ENCODE assay signal across 25 cellular contexts in the genomic region with DNA sequence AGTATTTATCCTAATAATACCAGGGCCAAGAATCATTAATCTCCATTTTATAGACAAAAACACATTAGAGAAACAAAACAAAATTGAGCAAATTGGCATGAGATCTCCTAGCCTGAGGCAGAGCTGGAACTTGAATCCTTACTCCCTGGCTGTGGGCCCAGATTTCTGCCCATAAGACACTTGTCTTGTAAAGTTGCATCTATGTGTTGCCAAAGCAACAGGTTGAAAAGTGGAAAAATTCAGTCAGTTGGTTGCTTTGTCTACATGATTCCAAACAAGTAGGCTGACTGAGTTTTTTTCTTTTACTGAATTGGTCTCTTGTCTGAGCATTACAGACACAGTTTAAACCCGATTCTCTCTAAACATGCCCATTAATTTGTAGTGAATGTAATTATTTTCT. TPM values are rescaled to one million over a fixed set of nuclear protein-coding genes. Genes with fewer than 3 reads are reported as not detected.
DNase-seq lines count a peak whose midpoint lies in the region; ATAC-seq lines count a peak whose summit lies in the region.
"Had no signal": no experiment of that assay in that cellular context is flagged by ENCODE, and none has a peak within 500 bp of the region (broad histone marks: within the 10 kb centered on the region; RNA-seq: fewer than 3 reads in every experiment).

No MANE protein-coding gene starts in this region.

- H3K27ac ChIP-seq in SK-N-MC = no peak overlapping the region
- H3K27ac ChIP-seq: 22Rv1, gastroesophageal sphincter, lower lobe of right lung, right atrium auricular region, transverse colon had no signal

- intact Hi-C loops in Right ventricle myocardium superior (cut with DNase I) = no loop called here

- ATAC-seq in Right ventricle myocardium superior (ENCODE audit: poor library complexity) = no peak
- no peak for ATAC-seq in HG02981 (IDR thresholded peaks at IDR 0.05; ENCODE audit: unreplicated experiment)
- ATAC-seq: activated T-cell treated with anti-CD3 and anti-CD28 coated beads, Interleukin-2, amount 50 U/mL, for 72 hours; gastroesophageal sphincter; K562; lower lobe of right lung; PC-3; stimulated activated naive CD8-positive, alpha-beta T cell treated with anti-CD3 and anti-CD28 coated beads, Interleukin-15, amount 100 ng/mL, for 72 hours had no signal

- no peaks in the 10 kb centered on the region for H3K36me3 ChIP-seq in SK-N-MC (ENCODE audit: insufficient read depth, low read length)
- H3K36me3 ChIP-seq: gastroesophageal sphincter, lower lobe of right lung, right atrium auricular region, transverse colon had no signal

- in situ Hi-C loops in KBM-7 (cut with MboI; ENCODE audit: low pct_unique_long_range_greater_than_20kb, low sequenced_read_pairs) = no loop called here

- H3K9ac ChIP-seq in SK-N-MC (ENCODE audit: insufficient read length) = no peak overlapping the region

- H3K4me3 ChIP-seq in SK-N-MC = no peak overlapping the region
- H3K4me3 ChIP-seq: gastroesophageal sphincter, K562, lower lobe of right lung, right atrium auricular region, transverse colon had no signal

- DNase-seq in DMS53 (lab: John Stamatoyannopoulos, UW) (peak; percentile 2), DMS53 treated with DMSO at 0.1 percent for 48 hours (lab: John Stamatoyannopoulos, UW; ENCODE audit: unreplicated experiment) (no peak), SK-N-MC (ENCODE audit: low read depth, low spot score) (peak; percentile 2), fibroblast of the conjunctiva (ENCODE audit: low read depth) (peak; percentile 8), superior temporal gyrus (ENCODE audit: extremely low spot score) (peak; percentile 13), Right ventricle myocardium superior (no peak), KBM-7 (no peak)
- DNase-seq: activated CD4-positive, alpha-beta T cell treated with anti-CD3 and anti-CD28 coated beads for 4 hours; activated naive CD4-positive, alpha-beta T cell treated with anti-CD3 and anti-CD28 coated beads, Interleukin-2, amount 10 ng/mL, durations not matched to agents 7 days and 5 days; activated T-cell treated with anti-CD3 and anti-CD28 coated beads, Interleukin-2, amount 50 U/mL, for 72 hours; kidney; lower lobe of right lung; NCI-H187 treated with DMSO at 0.1 percent for 48 hours; occipital lobe; PC-3; SIG-M5; stimulated activated CD4-positive, alpha-beta T cell treated with anti-CD3 and anti-CD28 coated beads, Interleukin-4, amount 100 ng/mL, for 4 hours; stimulated activated naive CD8-positive, alpha-beta T cell treated with anti-CD3 and anti-CD28 coated beads, Interleukin-15, amount 100 ng/mL, for 72 hours; transverse colon had no signal

- no peaks in the 10 kb centered on the region for H3K9me3 ChIP-seq in SK-N-MC (ENCODE audit: low read depth, low read length)
- H3K9me3 ChIP-seq: gastroesophageal sphincter, lower lobe of right lung, transverse colon had no signal

RNA-seq across cellular contexts. Expression of a gene that starts 33.3 kb away (rescaled TPM):
- total RNA-seq in Right ventricle myocardium superior = not detected
- total RNA-seq: activated CD8-positive, alpha-beta memory T cell treated with anti-CD3 and anti-CD28 coated beads for 36 hours; gastroesophageal sphincter; kidney; PC-3; right atrium auricular region; transverse colon had no signal

Comparison
In these comparisons a context has a peak if more than half of its experiments do, and no peak if none do; other contexts are left out.
1. DNase-seq: peak in DMS53 (single experiment), SK-N-MC (single experiment), fibroblast of the conjunctiva (single experiment) and superior temporal gyrus (single experiment); none in DMS53 treated with DMSO at 0.1 percent for 48 hours (single experiment), Right ventricle myocardium superior (single experiment) and KBM-7 (single experiment).